Comparison of ENCODE assay signal across 1 cellular context in the genomic region with DNA sequence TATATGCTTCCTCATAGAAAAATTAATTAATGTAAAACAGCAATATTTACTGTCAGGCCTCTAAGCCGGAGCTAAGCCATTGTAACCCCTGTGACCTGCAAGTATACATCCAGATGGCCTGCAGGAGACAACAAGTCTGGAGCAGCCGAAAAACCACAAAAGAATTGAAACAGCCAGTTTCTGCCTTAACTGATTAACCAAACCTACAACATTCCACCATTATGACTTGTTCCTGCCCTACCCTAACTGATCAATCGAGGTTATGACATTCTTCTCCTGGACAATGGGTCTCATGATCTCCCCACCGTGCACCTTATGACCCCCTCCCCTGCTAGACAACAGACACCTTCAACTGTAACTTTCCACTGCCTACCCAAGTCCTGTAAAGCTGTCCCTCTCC.
TF ChIP-seq lines count a peak whose summit lies in the region.

No MANE protein-coding gene starts in this region.

TF ChIP-seq in K562, 482 proteins besides CTCF, POLR2A, EP300 and RAD21:
- TF ChIP-seq, protein P1, sequence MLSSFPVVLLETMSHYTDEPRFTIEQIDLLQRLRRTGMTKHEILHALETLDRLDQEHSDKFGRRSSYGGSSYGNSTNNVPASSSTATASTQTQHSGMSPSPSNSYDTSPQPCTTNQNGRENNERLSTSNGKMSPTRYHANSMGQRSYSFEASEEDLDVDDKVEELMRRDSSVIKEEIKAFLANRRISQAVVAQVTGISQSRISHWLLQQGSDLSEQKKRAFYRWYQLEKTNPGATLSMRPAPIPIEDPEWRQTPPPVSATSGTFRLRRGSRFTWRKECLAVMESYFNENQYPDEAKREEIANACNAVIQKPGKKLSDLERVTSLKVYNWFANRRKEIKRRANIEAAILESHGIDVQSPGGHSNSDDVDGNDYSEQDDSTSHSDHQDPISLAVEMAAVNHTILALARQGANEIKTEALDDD (IDR thresholded peaks at IDR 0.05) = 0 out of 2 replicates have a peak, but pooled peaks have one; percentile 33
- TF ChIP-seq TRIM24 (IDR thresholded peaks at IDR 0.05) = peak; percentile 23 to 45; a peak in 3 of 4 replicates
- TF ChIP-seq, protein P2, sequence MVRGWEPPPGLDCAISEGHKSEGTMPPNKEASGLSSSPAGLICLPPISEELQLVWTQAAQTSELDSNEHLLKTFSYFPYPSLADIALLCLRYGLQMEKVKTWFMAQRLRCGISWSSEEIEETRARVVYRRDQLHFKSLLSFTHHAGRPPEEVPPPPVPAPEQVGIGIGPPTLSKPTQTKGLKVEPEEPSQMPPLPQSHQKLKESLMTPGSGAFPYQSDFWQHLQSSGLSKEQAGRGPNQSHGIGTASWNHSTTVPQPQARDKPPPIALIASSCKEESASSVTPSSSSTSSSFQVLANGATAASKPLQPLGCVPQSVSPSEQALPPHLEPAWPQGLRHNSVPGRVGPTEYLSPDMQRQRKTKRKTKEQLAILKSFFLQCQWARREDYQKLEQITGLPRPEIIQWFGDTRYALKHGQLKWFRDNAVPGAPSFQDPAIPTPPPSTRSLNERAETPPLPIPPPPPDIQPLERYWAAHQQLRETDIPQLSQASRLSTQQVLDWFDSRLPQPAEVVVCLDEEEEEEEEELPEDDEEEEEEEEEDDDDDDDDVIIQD (CRISPR knock-in tag; IDR thresholded peaks at IDR 0.05) = no peak
- TF ChIP-seq, protein P3, sequence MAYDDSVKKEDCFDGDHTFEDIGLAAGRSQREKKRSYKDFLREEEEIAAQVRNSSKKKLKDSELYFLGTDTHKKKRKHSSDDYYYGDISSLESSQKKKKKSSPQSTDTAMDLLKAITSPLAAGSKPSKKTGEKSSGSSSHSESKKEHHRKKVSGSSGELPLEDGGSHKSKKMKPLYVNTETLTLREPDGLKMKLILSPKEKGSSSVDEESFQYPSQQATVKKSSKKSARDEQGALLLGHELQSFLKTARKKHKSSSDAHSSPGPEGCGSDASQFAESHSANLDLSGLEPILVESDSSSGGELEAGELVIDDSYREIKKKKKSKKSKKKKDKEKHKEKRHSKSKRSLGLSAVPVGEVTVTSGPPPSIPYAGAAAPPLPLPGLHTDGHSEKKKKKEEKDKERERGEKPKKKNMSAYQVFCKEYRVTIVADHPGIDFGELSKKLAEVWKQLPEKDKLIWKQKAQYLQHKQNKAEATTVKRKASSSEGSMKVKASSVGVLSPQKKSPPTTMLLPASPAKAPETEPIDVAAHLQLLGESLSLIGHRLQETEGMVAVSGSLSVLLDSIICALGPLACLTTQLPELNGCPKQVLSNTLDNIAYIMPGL (CRISPR knock-in tag; IDR thresholded peaks at IDR 0.05) = no peak
- TF ChIP-seq CBFA2T3 (IDR thresholded peaks at IDR 0.05) = peak; percentile 39; the same call in 1 of the 2 replicates
- no peak for TF ChIP-seq TAF15 (IDR thresholded peaks at IDR 0.05; ENCODE audit: low read depth, low read length)
- no peak for TF ChIP-seq NCOA1 (IDR thresholded peaks at IDR 0.05; ENCODE audit: low read depth)
- TF ChIP-seq, protein P4, sequence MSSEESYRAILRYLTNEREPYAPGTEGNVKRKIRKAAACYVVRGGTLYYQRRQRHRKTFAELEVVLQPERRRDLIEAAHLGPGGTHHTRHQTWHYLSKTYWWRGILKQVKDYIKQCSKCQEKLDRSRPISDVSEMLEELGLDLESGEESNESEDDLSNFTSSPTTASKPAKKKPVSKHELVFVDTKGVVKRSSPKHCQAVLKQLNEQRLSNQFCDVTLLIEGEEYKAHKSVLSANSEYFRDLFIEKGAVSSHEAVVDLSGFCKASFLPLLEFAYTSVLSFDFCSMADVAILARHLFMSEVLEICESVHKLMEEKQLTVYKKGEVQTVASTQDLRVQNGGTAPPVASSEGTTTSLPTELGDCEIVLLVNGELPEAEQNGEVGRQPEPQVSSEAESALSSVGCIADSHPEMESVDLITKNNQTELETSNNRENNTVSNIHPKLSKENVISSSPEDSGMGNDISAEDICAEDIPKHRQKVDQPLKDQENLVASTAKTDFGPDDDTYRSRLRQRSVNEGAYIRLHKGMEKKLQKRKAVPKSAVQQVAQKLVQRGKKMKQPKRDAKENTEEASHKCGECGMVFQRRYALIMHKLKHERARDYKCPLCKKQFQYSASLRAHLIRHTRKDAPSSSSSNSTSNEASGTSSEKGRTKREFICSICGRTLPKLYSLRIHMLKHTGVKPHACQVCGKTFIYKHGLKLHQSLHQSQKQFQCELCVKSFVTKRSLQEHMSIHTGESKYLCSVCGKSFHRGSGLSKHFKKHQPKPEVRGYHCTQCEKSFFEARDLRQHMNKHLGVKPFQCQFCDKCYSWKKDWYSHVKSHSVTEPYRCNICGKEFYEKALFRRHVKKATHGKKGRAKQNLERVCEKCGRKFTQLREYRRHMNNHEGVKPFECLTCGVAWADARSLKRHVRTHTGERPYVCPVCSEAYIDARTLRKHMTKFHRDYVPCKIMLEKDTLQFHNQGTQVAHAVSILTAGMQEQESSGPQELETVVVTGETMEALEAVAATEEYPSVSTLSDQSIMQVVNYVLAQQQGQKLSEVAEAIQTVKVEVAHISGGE (CRISPR knock-in tag; IDR thresholded peaks at IDR 0.05) = no peak
- TF ChIP-seq NFE2L1 (tag; IDR thresholded peaks at IDR 0.05; ENCODE audit: borderline replicate concordance, low read depth) = no peak
- no peak for TF ChIP-seq IRF2 (CRISPR knock-in tag; IDR thresholded peaks at IDR 0.05)
- TF ChIP-seq, protein P5, sequence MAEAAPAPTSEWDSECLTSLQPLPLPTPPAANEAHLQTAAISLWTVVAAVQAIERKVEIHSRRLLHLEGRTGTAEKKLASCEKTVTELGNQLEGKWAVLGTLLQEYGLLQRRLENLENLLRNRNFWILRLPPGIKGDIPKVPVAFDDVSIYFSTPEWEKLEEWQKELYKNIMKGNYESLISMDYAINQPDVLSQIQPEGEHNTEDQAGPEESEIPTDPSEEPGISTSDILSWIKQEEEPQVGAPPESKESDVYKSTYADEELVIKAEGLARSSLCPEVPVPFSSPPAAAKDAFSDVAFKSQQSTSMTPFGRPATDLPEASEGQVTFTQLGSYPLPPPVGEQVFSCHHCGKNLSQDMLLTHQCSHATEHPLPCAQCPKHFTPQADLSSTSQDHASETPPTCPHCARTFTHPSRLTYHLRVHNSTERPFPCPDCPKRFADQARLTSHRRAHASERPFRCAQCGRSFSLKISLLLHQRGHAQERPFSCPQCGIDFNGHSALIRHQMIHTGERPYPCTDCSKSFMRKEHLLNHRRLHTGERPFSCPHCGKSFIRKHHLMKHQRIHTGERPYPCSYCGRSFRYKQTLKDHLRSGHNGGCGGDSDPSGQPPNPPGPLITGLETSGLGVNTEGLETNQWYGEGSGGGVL (CRISPR knock-in tag; IDR thresholded peaks at IDR 0.05) = no peak
- TF ChIP-seq CBX3 (IDR thresholded peaks at IDR 0.05; ENCODE audit: borderline replicate concordance in 1 of 2, low read length in 2 of 2) = peak in 1 of 2 experiments; percentile 58; a peak in 1 of 3 replicates
- no peak for TF ChIP-seq NUFIP1 (IDR thresholded peaks at IDR 0.05; ENCODE audit: partially characterized antibody)
- no peak for TF ChIP-seq NCOA2 (IDR thresholded peaks at IDR 0.05; ENCODE audit: partially characterized antibody in 2 of 2)
- TF ChIP-seq RBM25 (IDR thresholded peaks at IDR 0.05; ENCODE audit: low read depth, low read length, severe bottlenecking) = no peak
- TF ChIP-seq ZNF12 (CRISPR knock-in tag; IDR thresholded peaks at IDR 0.05) = no peak
- TF ChIP-seq, protein P6, sequence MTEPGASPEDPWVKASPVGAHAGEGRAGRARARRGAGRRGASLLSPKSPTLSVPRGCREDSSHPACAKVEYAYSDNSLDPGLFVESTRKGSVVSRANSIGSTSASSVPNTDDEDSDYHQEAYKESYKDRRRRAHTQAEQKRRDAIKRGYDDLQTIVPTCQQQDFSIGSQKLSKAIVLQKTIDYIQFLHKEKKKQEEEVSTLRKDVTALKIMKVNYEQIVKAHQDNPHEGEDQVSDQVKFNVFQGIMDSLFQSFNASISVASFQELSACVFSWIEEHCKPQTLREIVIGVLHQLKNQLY (CRISPR knock-in tag; conservative IDR thresholded peaks at IDR 0.05) = no peak
